Comparison of ENCODE assay signal across 17 cellular contexts in genomic region chr3:13372126-13372525, GRCh38.
"Had no signal": no experiment of that assay in that cellular context is flagged by ENCODE, and none has a peak within 500 bp of the region (broad histone marks: within the 10 kb centered on the region; RNA-seq: fewer than 3 reads in every experiment).

No MANE protein-coding gene starts in this region.

- DNase-seq: activated CD4-positive, alpha-beta T cell treated with anti-CD3 and anti-CD28 coated beads for 4 hours; activated effector memory CD4-positive, alpha-beta T cell treated with Interleukin-2 at 50 U/mL for 16 hours; activated T-cell treated with anti-CD3 and anti-CD28 coated beads for 4 hours; anterior cingulate cortex; effector memory CD4-positive, alpha-beta T cell; glutamatergic neuron; kidney glomerular epithelial cell; left ventricle myocardium superior; occipital lobe; right cardiac atrium; stimulated activated naive CD8-positive, alpha-beta T cell treated with anti-CD3 and anti-CD28 coated beads, Interleukin-15, amount 100 ng/mL, for 72 hours; T-helper 2 cell; testis had no signal

- ATAC-seq: left ventricle myocardium superior, right cardiac atrium had no signal

- H3K27ac Mint-ChIP-seq: dendritic cell treated with granulocyte-macrophage colony-stimulating factor and Interleukin-4, amounts not matched to agents 40 ng/mL and 50 ng/mL, for 4 days; memory B cell; natural killer cell treated with Interleukin-12 subunit alpha and Interleukin-12 subunit beta and Interleukin-15 and Interleukin-18, amount 100 ng/mL, for 72 hours; progenitor cell of endocrine pancreas had no signal

- H3K4me1 Mint-ChIP-seq: stimulated activated naive CD8-positive, alpha-beta T cell treated with anti-CD3 and anti-CD28 coated beads, Interleukin-15, amount 100 ng/mL, for 72 hours had no signal

- H3K9me3 Mint-ChIP-seq: dendritic cell treated with granulocyte-macrophage colony-stimulating factor and Interleukin-4, amounts not matched to agents 40 ng/mL and 50 ng/mL, for 4 days; memory B cell; natural killer cell treated with Interleukin-12 subunit alpha and Interleukin-12 subunit beta and Interleukin-15 and Interleukin-18, amount 100 ng/mL, for 72 hours; stimulated activated naive CD8-positive, alpha-beta T cell treated with anti-CD3 and anti-CD28 coated beads, Interleukin-15, amount 100 ng/mL, for 72 hours had no signal

- H3K27me3 Mint-ChIP-seq: dendritic cell treated with granulocyte-macrophage colony-stimulating factor and Interleukin-4, amounts not matched to agents 40 ng/mL and 50 ng/mL, for 4 days; memory B cell; natural killer cell treated with Interleukin-12 subunit alpha and Interleukin-12 subunit beta and Interleukin-15 and Interleukin-18, amount 100 ng/mL, for 72 hours; progenitor cell of endocrine pancreas; stimulated activated naive CD8-positive, alpha-beta T cell treated with anti-CD3 and anti-CD28 coated beads, Interleukin-15, amount 100 ng/mL, for 72 hours had no signal

- H3K4me3 Mint-ChIP-seq: dendritic cell treated with granulocyte-macrophage colony-stimulating factor and Interleukin-4, amounts not matched to agents 40 ng/mL and 50 ng/mL, for 4 days; memory B cell; natural killer cell treated with Interleukin-12 subunit alpha and Interleukin-12 subunit beta and Interleukin-15 and Interleukin-18, amount 100 ng/mL, for 72 hours; stimulated activated naive CD8-positive, alpha-beta T cell treated with anti-CD3 and anti-CD28 coated beads, Interleukin-15, amount 100 ng/mL, for 72 hours had no signal
